ENCODE assay signal across 1 cellular context in genomic region chr6:38702471-38703397, GRCh38.
A peak's percentile ranks its signal among the peaks of the same experiment; 100 is the strongest.
TF ChIP-seq lines count a peak whose summit lies in the region.

TSS of gene GLO1 (minus strand) at chr6:38703145. CDS start at chr6:38703054, 91 bp downstream.

TF ChIP-seq in WTC11, 78 proteins besides CTCF, POLR2A, EP300 and RAD21 (continued from another document):
- TF ChIP-seq, protein P1, sequence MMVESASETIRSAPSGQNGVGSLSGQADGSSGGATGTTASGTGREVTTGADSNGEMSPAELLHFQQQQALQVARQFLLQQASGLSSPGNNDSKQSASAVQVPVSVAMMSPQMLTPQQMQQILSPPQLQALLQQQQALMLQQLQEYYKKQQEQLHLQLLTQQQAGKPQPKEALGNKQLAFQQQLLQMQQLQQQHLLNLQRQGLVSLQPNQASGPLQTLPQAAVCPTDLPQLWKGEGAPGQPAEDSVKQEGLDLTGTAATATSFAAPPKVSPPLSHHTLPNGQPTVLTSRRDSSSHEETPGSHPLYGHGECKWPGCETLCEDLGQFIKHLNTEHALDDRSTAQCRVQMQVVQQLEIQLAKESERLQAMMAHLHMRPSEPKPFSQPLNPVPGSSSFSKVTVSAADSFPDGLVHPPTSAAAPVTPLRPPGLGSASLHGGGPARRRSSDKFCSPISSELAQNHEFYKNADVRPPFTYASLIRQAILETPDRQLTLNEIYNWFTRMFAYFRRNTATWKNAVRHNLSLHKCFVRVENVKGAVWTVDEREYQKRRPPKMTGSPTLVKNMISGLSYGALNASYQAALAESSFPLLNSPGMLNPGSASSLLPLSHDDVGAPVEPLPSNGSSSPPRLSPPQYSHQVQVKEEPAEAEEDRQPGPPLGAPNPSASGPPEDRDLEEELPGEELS (CRISPR knock-in tag; IDR thresholded peaks at IDR 0.05) = 0 out of 2 replicates have a peak, but pooled peaks have one; percentile 79
- TF ChIP-seq GABPB1 (CRISPR knock-in tag; IDR thresholded peaks at IDR 0.05) = peak; percentile 65
- TF ChIP-seq ZNF671 (CRISPR knock-in tag; IDR thresholded peaks at IDR 0.05) = no peak
- no peak for TF ChIP-seq USF2 (CRISPR knock-in tag; IDR thresholded peaks at IDR 0.05)
- TF ChIP-seq ZNF138 (CRISPR knock-in tag; conservative IDR thresholded peaks at IDR 0.05) = no peak
- TF ChIP-seq ZNF232 (CRISPR knock-in tag; IDR thresholded peaks at IDR 0.05) = 0 out of 2 replicates have a peak, but pooled peaks have one; percentile 41
- TF ChIP-seq HMGXB4 (CRISPR knock-in tag; IDR thresholded peaks at IDR 0.05) = peak; percentile 77; the same call in 1 of the 2 replicates
- no peak for TF ChIP-seq RORB (CRISPR knock-in tag; IDR thresholded peaks at IDR 0.05)
- peak; percentile 59; the same call in 1 of the 2 replicates for TF ChIP-seq TEAD4 (CRISPR knock-in tag; IDR thresholded peaks at IDR 0.05)
- TF ChIP-seq TEAD1 (CRISPR knock-in tag; IDR thresholded peaks at IDR 0.05) = peak; percentile 22; the same call in 1 of the 2 replicates
- peak; percentile 77 for TF ChIP-seq FOXP1 (CRISPR knock-in tag; IDR thresholded peaks at IDR 0.05; ENCODE audit: borderline replicate concordance)
- no peak for TF ChIP-seq TCF7 (CRISPR knock-in tag; IDR thresholded peaks at IDR 0.05; ENCODE audit: low read depth)
- TF ChIP-seq FOXJ3 (CRISPR knock-in tag; IDR thresholded peaks at IDR 0.05; ENCODE audit: borderline replicate concordance) = no peak
- TF ChIP-seq ZNF416 (CRISPR knock-in tag; IDR thresholded peaks at IDR 0.05) = peak; percentile 72; the same call in 1 of the 2 replicates
- peak; percentile 62; the same call in 1 of the 2 replicates for TF ChIP-seq FOXK1 (CRISPR knock-in tag; IDR thresholded peaks at IDR 0.05)
- TF ChIP-seq, protein P2, sequence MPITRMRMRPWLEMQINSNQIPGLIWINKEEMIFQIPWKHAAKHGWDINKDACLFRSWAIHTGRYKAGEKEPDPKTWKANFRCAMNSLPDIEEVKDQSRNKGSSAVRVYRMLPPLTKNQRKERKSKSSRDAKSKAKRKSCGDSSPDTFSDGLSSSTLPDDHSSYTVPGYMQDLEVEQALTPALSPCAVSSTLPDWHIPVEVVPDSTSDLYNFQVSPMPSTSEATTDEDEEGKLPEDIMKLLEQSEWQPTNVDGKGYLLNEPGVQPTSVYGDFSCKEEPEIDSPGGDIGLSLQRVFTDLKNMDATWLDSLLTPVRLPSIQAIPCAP (CRISPR knock-in tag; IDR thresholded peaks at IDR 0.05) = peak; percentile 76; the same call in 1 of the 2 replicates
- TF ChIP-seq, protein P3, sequence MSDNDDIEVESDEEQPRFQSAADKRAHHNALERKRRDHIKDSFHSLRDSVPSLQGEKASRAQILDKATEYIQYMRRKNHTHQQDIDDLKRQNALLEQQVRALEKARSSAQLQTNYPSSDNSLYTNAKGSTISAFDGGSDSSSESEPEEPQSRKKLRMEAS (CRISPR knock-in tag; IDR thresholded peaks at IDR 0.05) = peak; percentile 95
- TF ChIP-seq E2F5 (CRISPR knock-in tag; IDR thresholded peaks at IDR 0.05) = peak; percentile 79
